In genomic region chr5:43428034-43428712, GRCh38 we compare ENCODE assay signal across 16 cellular contexts. TPM values are rescaled to one million over a fixed set of nuclear protein-coding genes. Genes with fewer than 3 reads are reported as not detected.
DNase-seq lines count a peak whose midpoint lies in the region; ATAC-seq and TF ChIP-seq lines count a peak whose summit lies in the region.
"Had no signal": no experiment of that assay in that cellular context is flagged by ENCODE, and none has a peak within 500 bp of the region (broad histone marks: within the 10 kb centered on the region; RNA-seq: fewer than 3 reads in every experiment).

No MANE protein-coding gene starts in this region.

- H3K4me1 ChIP-seq in thyroid gland (peaks cover 39 to 70% of the 10 kb centered on the region in 2 donors), lower lobe of right lung (peaks cover 7% of the 10 kb centered on the region)

- TF ChIP-seq POLR2A in thyroid gland (IDR thresholded peaks at IDR 0.05): no peak

- no peaks in the 10 kb centered on the region for H3K36me3 Mint-ChIP-seq in activated T-helper 2 cell treated with anti-CD3 and anti-CD28 coated beads, Interferon-gamma antibody, Interleukin-2, Interleukin-4, amounts not matched to agents 10 μg/mL and 5 μg/mL and 100 μg/mL, durations not matched to agents 14 hours and 24 hours and 36 hours (ENCODE audit: low read depth)
- H3K36me3 Mint-ChIP-seq: activated CD4-positive, alpha-beta memory T cell treated with anti-CD3 and anti-CD28 coated beads for 36 hours had no signal

- peak overlapping the region; percentile 79 to 87 (median 79) for H3K27ac ChIP-seq in thyroid gland
- H3K27ac ChIP-seq in lower lobe of right lung: no peak overlapping the region

- 24 to 37% methylated on average over 4 of the region's 4 CpGs for WGBS in thyroid gland, 2 donors

- no peak overlapping the region for H3K4me3 Mint-ChIP-seq in activated T-helper 2 cell treated with anti-CD3 and anti-CD28 coated beads, Interferon-gamma antibody, Interleukin-2, Interleukin-4, amounts not matched to agents 10 μg/mL and 5 μg/mL and 100 μg/mL, durations not matched to agents 14 hours and 24 hours and 36 hours (ENCODE audit: low read depth)
- H3K4me3 Mint-ChIP-seq: activated CD4-positive, alpha-beta memory T cell treated with anti-CD3 and anti-CD28 coated beads for 36 hours; activated T-helper 1 cell treated with anti-CD3 and anti-CD28 coated beads, Interleukin-12 subunit alpha, Interleukin-12 subunit beta, Interleukin-2, Interleukin-4 antibody, amounts not matched to agents 30 ng/mL and 10 ng/mL and 1 ng/mL, durations not matched to agents 14 hours and 24 hours and 36 hours had no signal

- no peak for TF ChIP-seq CTCF in foreskin fibroblast (IDR thresholded peaks at IDR 0.05; ENCODE audit: low read depth, low read length)
- TF ChIP-seq CTCF in thyroid gland (IDR thresholded peaks at IDR 0.05): peak in 1 of 6 experiments; percentile 3
- TF ChIP-seq CTCF in lower lobe of right lung (IDR thresholded peaks at IDR 0.05): no peak

- H3K4me3 ChIP-seq in foreskin fibroblast (ENCODE audit: low read depth in 1 of 2, low read length in 2 of 2) (no peak overlapping the region), thyroid gland (replicated peaks in 1 of 3) (no peak overlapping the region), lower lobe of right lung (no peak overlapping the region)

- no peak overlapping the region for H3K27ac Mint-ChIP-seq in activated T-helper 2 cell treated with anti-CD3 and anti-CD28 coated beads, Interferon-gamma antibody, Interleukin-2, Interleukin-4, amounts not matched to agents 10 μg/mL and 5 μg/mL and 100 μg/mL, durations not matched to agents 14 hours and 24 hours and 36 hours
- H3K27ac Mint-ChIP-seq: activated CD4-positive, alpha-beta memory T cell treated with anti-CD3 and anti-CD28 coated beads for 36 hours; activated T-helper 1 cell treated with anti-CD3 and anti-CD28 coated beads, Interleukin-12 subunit alpha, Interleukin-12 subunit beta, Interleukin-2, Interleukin-4 antibody, amounts not matched to agents 30 ng/mL and 10 ng/mL and 1 ng/mL, durations not matched to agents 14 hours and 24 hours and 36 hours had no signal

- H3K36me3 ChIP-seq in thyroid gland (no peaks in the 10 kb centered on the region), lower lobe of right lung (no peaks in the 10 kb centered on the region)

- ATAC-seq in GM21528 (IDR thresholded peaks at IDR 0.05; ENCODE audit: low FRiP score, unreplicated experiment) (no peak), lower lobe of right lung (no peak)
- ATAC-seq: left ventricle myocardium superior had no signal

- H3K9me3 ChIP-seq in thyroid gland (no peaks in the 10 kb centered on the region), lower lobe of right lung (no peaks in the 10 kb centered on the region)

- no peaks in the 10 kb centered on the region for H3K9me3 Mint-ChIP-seq in activated T-helper 2 cell treated with anti-CD3 and anti-CD28 coated beads, Interferon-gamma antibody, Interleukin-2, Interleukin-4, amounts not matched to agents 10 μg/mL and 5 μg/mL and 100 μg/mL, durations not matched to agents 14 hours and 24 hours and 36 hours
- H3K9me3 Mint-ChIP-seq: activated CD4-positive, alpha-beta memory T cell treated with anti-CD3 and anti-CD28 coated beads for 36 hours; activated T-helper 1 cell treated with anti-CD3 and anti-CD28 coated beads, Interleukin-12 subunit alpha, Interleukin-12 subunit beta, Interleukin-2, Interleukin-4 antibody, amounts not matched to agents 30 ng/mL and 10 ng/mL and 1 ng/mL, durations not matched to agents 14 hours and 24 hours and 36 hours had no signal

- no peaks in the 10 kb centered on the region for H3K4me1 Mint-ChIP-seq in activated T-helper 2 cell treated with anti-CD3 and anti-CD28 coated beads, Interferon-gamma antibody, Interleukin-2, Interleukin-4, amounts not matched to agents 10 μg/mL and 5 μg/mL and 100 μg/mL, durations not matched to agents 14 hours and 24 hours and 36 hours (ENCODE audit: low read depth)

- intact Hi-C loops in thyroid gland (cut with DNase I) (no loop called here), lower lobe of right lung (cut with DNase I) (no loop called here)
- intact Hi-C loops in activated T-helper 2 cell treated with anti-CD3 and anti-CD28 coated beads, Interferon-gamma antibody, Interleukin-2, Interleukin-4, amounts not matched to agents 10 μg/mL and 5 μg/mL and 100 μg/mL, durations not matched to agents 14 hours and 24 hours and 36 hours (cut with micrococcal nuclease): no loop called here

- H3K27me3 ChIP-seq in thyroid gland (no peaks in the 10 kb centered on the region), lower lobe of right lung (ENCODE audit: low read depth) (no peaks in the 10 kb centered on the region)

- no peaks in the 10 kb centered on the region for H3K27me3 Mint-ChIP-seq in activated T-helper 2 cell treated with anti-CD3 and anti-CD28 coated beads, Interferon-gamma antibody, Interleukin-2, Interleukin-4, amounts not matched to agents 10 μg/mL and 5 μg/mL and 100 μg/mL, durations not matched to agents 14 hours and 24 hours and 36 hours (ENCODE audit: low read depth)
- H3K27me3 Mint-ChIP-seq: activated CD4-positive, alpha-beta memory T cell treated with anti-CD3 and anti-CD28 coated beads for 36 hours had no signal

- DNase-seq in HS-5 (ENCODE audit: low read depth) (peak; percentile 49), astrocyte of the hippocampus (ENCODE audit: low read depth, low spot score) (peak; percentile 28), foreskin fibroblast (peak; percentile 18 to 45), thyroid gland (peak; percentile 66 to 77), lower lobe of right lung (no peak)
- no peak for DNase-seq in activated CD4-positive, alpha-beta T cell treated with anti-CD3 and anti-CD28 coated beads, Interleukin-2, amount 50 U/mL, for 1 hour
- no peak for DNase-seq in activated T-helper 2 cell treated with anti-CD3 and anti-CD28 coated beads, Interferon-gamma antibody, Interleukin-2, Interleukin-4, amounts not matched to agents 10 μg/mL and 5 μg/mL and 100 μg/mL, durations not matched to agents 14 hours and 24 hours and 36 hours (ENCODE audit: low spot score)
- DNase-seq: activated CD4-positive, alpha-beta memory T cell treated with anti-CD3 and anti-CD28 coated beads for 36 hours; anterior cingulate cortex; left ventricle myocardium superior; NCI-H2029; NCI-H748 treated with DMSO at 0.1 percent for 48 hours; stimulated activated naive CD4-positive, alpha-beta T cell treated with Interleukin-2 at 50 U/mL for 16 hours; T1000 had no signal

RNA-seq across cellular contexts. Expression of gene CCL28, which starts 16.0 kb away (rescaled TPM):
- 10 to 100 TPM; 21.5 to 44.7 (median 32.7) TPM for total RNA-seq in thyroid gland
- total RNA-seq in lower lobe of right lung: 7.7 TPM
- 10.9 and 13.0 TPM in 2 replicates for total RNA-seq in activated T-helper 2 cell treated with anti-CD3 and anti-CD28 coated beads, Interferon-gamma antibody, Interleukin-2, Interleukin-4, amounts not matched to agents 10 μg/mL and 5 μg/mL and 100 μg/mL, durations not matched to agents 14 hours and 24 hours and 36 hours

RNA-seq across cellular contexts. Expression of gene TMEM267, which starts 55.5 kb away (rescaled TPM):
- total RNA-seq in thyroid gland (10 to 100 TPM; 24.6 to 40.4 (median 29.2) TPM), lower lobe of right lung (12.7 TPM)
- 17.3 and 20.1 TPM in 2 replicates for total RNA-seq in activated T-helper 2 cell treated with anti-CD3 and anti-CD28 coated beads, Interferon-gamma antibody, Interleukin-2, Interleukin-4, amounts not matched to agents 10 μg/mL and 5 μg/mL and 100 μg/mL, durations not matched to agents 14 hours and 24 hours and 36 hours

Comparison
In these comparisons a context has a peak if more than half of its experiments do, and no peak if none do; other contexts are left out.
1. DNase-seq: peak in HS-5 (single experiment), astrocyte of the hippocampus (single experiment), foreskin fibroblast (2 of 2) and thyroid gland (2 of 2); none in activated CD4-positive, alpha-beta T cell treated with anti-CD3 and anti-CD28 coated beads, Interleukin-2, amount 50 U/mL, for 1 hour (single experiment), lower lobe of right lung (single experiment) and activated T-helper 2 cell treated with anti-CD3 and anti-CD28 coated beads, Interferon-gamma antibody, Interleukin-2, Interleukin-4, amounts not matched to agents 10 μg/mL and 5 μg/mL and 100 μg/mL, durations not matched to agents 14 hours and 24 hours and 36 hours (single experiment).